Comparison of ENCODE assay signal across 2 cellular contexts in the genomic region with DNA sequence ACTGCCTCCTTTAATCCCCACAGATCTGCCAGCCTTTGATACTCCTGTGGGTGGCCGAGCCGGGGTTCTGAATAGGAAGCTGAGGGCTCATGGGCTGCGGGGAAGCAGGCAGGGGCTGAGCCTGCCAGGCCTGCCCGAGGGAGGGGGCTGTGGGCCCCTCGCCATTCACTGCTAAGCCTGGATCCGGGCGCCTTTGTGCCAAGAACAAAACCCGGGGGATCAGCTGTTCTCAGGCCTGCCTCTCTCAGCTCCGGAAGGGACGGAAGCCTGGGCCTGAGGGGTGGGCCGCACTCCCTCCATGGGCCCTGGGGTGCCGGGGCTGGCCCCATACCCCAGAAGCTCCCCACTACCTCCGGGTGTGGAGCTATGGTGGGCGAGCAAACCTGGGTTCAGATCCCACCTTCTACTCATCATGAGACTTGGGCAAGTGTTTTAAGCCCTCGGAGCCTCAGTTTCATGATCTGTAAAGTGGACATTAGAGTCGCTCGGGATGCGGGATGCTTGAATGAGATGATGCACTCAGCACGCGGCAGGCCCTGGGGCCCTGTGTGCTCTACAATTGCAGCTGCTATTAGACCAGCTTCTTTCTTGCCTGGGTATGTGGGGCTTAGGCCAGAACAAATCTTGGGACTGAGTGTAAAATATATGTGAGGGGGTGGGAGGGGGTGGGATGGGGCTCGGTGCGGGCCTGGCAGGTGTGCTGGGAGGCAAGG.
TF ChIP-seq lines count a peak whose summit lies in the region.

No MANE protein-coding gene starts in this region.

TF ChIP-seq in K562, 482 proteins besides CTCF, POLR2A, EP300 and RAD21:
- TF ChIP-seq TAF9B (IDR thresholded peaks at IDR 0.05; ENCODE audit: partially characterized antibody) (no peak), RCOR1 (IDR thresholded peaks at IDR 0.05; ENCODE audit: borderline replicate concordance in 1 of 2, low read depth in 2 of 2, low read length in 2 of 2) (0 out of 4 replicates have a peak, but pooled peaks of 1 of the 2 experiments have one; percentile 41), HDGF (IDR thresholded peaks at IDR 0.05) (no peak), ADNP (tag; IDR thresholded peaks at IDR 0.05) (0 out of 2 replicates have a peak, but pooled peaks have one; percentile 8), MTA1 (IDR thresholded peaks at IDR 0.05; ENCODE audit: borderline replicate concordance) (no peak), GTF3C2 (IDR thresholded peaks at IDR 0.05; ENCODE audit: borderline replicate concordance, extremely low read depth, insufficient read length) (no peak), RBM25 (IDR thresholded peaks at IDR 0.05; ENCODE audit: low read depth, low read length, severe bottlenecking) (peak; percentile 84), ZNF121 (CRISPR knock-in tag; conservative IDR thresholded peaks at IDR 0.05) (peak; percentile 31; the same call in 1 of the 2 replicates), BCOR (IDR thresholded peaks at IDR 0.05) (peak; percentile 71), KDM1A (IDR thresholded peaks at IDR 0.05) (peak; percentile 30 to 71; a peak in 1 of 4 replicates), HMGN3 (IDR thresholded peaks at IDR 0.05; ENCODE audit: borderline replicate concordance, extremely low read depth, insufficient read length, low read depth, low read length) (no peak)
- TF ChIP-seq, protein P1, sequence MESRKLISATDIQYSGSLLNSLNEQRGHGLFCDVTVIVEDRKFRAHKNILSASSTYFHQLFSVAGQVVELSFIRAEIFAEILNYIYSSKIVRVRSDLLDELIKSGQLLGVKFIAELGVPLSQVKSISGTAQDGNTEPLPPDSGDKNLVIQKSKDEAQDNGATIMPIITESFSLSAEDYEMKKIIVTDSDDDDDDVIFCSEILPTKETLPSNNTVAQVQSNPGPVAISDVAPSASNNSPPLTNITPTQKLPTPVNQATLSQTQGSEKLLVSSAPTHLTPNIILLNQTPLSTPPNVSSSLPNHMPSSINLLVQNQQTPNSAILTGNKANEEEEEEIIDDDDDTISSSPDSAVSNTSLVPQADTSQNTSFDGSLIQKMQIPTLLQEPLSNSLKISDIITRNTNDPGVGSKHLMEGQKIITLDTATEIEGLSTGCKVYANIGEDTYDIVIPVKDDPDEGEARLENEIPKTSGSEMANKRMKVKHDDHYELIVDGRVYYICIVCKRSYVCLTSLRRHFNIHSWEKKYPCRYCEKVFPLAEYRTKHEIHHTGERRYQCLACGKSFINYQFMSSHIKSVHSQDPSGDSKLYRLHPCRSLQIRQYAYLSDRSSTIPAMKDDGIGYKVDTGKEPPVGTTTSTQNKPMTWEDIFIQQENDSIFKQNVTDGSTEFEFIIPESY (CRISPR knock-in tag; IDR thresholded peaks at IDR 0.05), result peak; percentile 79

TF ChIP-seq in liver, 16 proteins besides CTCF, POLR2A, EP300 and RAD21:
- no peak for TF ChIP-seq FOXA2 (IDR thresholded peaks at IDR 0.05)
- TF ChIP-seq SP1 (IDR thresholded peaks at IDR 0.05), result no peak
- TF ChIP-seq, protein P1 (IDR thresholded peaks at IDR 0.05), result no peak
- TF ChIP-seq YY1 (IDR thresholded peaks at IDR 0.05), result no peak
- TF ChIP-seq TAF1 (conservative IDR thresholded peaks at IDR 0.05), result no peak
- TF ChIP-seq HNF4A (conservative IDR thresholded peaks at IDR 0.05), result no peak
- TF ChIP-seq HNF4G (IDR thresholded peaks at IDR 0.05), result no peak
- no peak for TF ChIP-seq RXRA (IDR thresholded peaks at IDR 0.05)
- no peak for TF ChIP-seq ATF3 (IDR thresholded peaks at IDR 0.05)
- TF ChIP-seq, protein P2, sequence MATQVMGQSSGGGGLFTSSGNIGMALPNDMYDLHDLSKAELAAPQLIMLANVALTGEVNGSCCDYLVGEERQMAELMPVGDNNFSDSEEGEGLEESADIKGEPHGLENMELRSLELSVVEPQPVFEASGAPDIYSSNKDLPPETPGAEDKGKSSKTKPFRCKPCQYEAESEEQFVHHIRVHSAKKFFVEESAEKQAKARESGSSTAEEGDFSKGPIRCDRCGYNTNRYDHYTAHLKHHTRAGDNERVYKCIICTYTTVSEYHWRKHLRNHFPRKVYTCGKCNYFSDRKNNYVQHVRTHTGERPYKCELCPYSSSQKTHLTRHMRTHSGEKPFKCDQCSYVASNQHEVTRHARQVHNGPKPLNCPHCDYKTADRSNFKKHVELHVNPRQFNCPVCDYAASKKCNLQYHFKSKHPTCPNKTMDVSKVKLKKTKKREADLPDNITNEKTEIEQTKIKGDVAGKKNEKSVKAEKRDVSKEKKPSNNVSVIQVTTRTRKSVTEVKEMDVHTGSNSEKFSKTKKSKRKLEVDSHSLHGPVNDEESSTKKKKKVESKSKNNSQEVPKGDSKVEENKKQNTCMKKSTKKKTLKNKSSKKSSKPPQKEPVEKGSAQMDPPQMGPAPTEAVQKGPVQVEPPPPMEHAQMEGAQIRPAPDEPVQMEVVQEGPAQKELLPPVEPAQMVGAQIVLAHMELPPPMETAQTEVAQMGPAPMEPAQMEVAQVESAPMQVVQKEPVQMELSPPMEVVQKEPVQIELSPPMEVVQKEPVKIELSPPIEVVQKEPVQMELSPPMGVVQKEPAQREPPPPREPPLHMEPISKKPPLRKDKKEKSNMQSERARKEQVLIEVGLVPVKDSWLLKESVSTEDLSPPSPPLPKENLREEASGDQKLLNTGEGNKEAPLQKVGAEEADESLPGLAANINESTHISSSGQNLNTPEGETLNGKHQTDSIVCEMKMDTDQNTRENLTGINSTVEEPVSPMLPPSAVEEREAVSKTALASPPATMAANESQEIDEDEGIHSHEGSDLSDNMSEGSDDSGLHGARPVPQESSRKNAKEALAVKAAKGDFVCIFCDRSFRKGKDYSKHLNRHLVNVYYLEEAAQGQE (IDR thresholded peaks at IDR 0.05), result no peak
- no peak for TF ChIP-seq EGR1 (IDR thresholded peaks at IDR 0.05; ENCODE audit: low read depth in 2 of 2)
- TF ChIP-seq NR2F2 (IDR thresholded peaks at IDR 0.05), result no peak
TF ChIP-seq in liver: peak in this region for 0.
